In genomic region chr12:75491169-75491568, GRCh38 we compare ENCODE assay signal across 13 cellular contexts. TPM values are rescaled to one million over a fixed set of nuclear protein-coding genes. Genes with fewer than 3 reads are reported as not detected.
DNase-seq lines count a peak whose midpoint lies in the region; ATAC-seq, FAIRE-seq and TF ChIP-seq lines count a peak whose summit lies in the region.
"Had no signal": no experiment of that assay in that cellular context is flagged by ENCODE, and none has a peak within 500 bp of the region (broad histone marks: within the 10 kb centered on the region; RNA-seq: fewer than 3 reads in every experiment).

No MANE protein-coding gene starts in this region.

- no peaks in the 10 kb centered on the region for H3K27me3 ChIP-seq in CD4-positive, alpha-beta memory T cell (ENCODE audit: insufficient read depth, low read length)
- no peaks in the 10 kb centered on the region for H3K27me3 ChIP-seq in right lobe of liver

- TF ChIP-seq CTCF in 22Rv1 (IDR thresholded peaks at IDR 0.05) (no peak), activated B cell treated with CpG ODN at 0.5 μM for 24 hours (IDR thresholded peaks at IDR 0.05) (no peak), right lobe of liver (IDR thresholded peaks at IDR 0.05) (no peak)

- no peaks in the 10 kb centered on the region for H3K9me3 ChIP-seq in CD4-positive, alpha-beta memory T cell (ENCODE audit: control insufficient read depth in 1 of 2, low read length in 2 of 2)
- no peaks in the 10 kb centered on the region for H3K9me3 ChIP-seq in right lobe of liver
- H3K9me3 ChIP-seq: A549 had no signal

- H3K4me1 ChIP-seq in CD4-positive, alpha-beta memory T cell (ENCODE audit: insufficient read depth, low read length): peaks cover 44% of the 10 kb centered on the region
- peaks cover 0 to 8% (median 2%) of the 10 kb centered on the region in 4 donors for H3K4me1 ChIP-seq in right lobe of liver

- H3K36me3 Mint-ChIP-seq in CD4-positive, alpha-beta memory T cell: peaks cover 35 to 72% of the 10 kb centered on the region in 2 donors
- H3K36me3 Mint-ChIP-seq in activated B cell treated with CpG ODN at 0.5 μM for 24 hours (ENCODE audit: low read depth): peaks cover 67% of the 10 kb centered on the region
- H3K36me3 Mint-ChIP-seq in activated naive CD8-positive, alpha-beta T cell treated with anti-CD3 and anti-CD28 coated beads for 36 hours: peaks cover 22% of the 10 kb centered on the region

- intact Hi-C loops in CD4-positive, alpha-beta memory T cell (cut with micrococcal nuclease): loop anchor here (2.0 kb wide), 1 partner anchor 14 kb away; no protein-coding TSS in a partner anchor
- intact Hi-C loops in activated B cell treated with CpG ODN at 0.5 μM for 24 hours (cut with micrococcal nuclease): no loop called here
- intact Hi-C loops in right lobe of liver (cut with DNase I): no loop called here

- CTCF ChIA-PET in CD4-positive, alpha-beta memory T cell (lab: Charles Lee; ENCODE audit: partially characterized antibody): no interaction called here
- CTCF ChIA-PET in activated B cell treated with CpG ODN at 0.5 μM for 24 hours (lab: Charles Lee): no interaction called here

- H3K4me1 Mint-ChIP-seq in CD4-positive, alpha-beta memory T cell: peaks cover 38 to 76% (median 57%) of the 10 kb centered on the region in 4 donors
- peaks cover 48% of the 10 kb centered on the region for H3K4me1 Mint-ChIP-seq in activated B cell treated with CpG ODN at 0.5 μM for 24 hours
- peaks cover 34% of the 10 kb centered on the region for H3K4me1 Mint-ChIP-seq in activated naive CD8-positive, alpha-beta T cell treated with anti-CD3 and anti-CD28 coated beads for 36 hours

- DNase-seq in CD4-positive, alpha-beta memory T cell: no peak
- DNase-seq in activated B cell treated with CpG ODN at 0.5 μM for 24 hours (no peak), right lobe of liver (peak in 1 of 3 donors; percentile 61), GM19239 (ENCODE audit: insufficient read length, low spot score) (no peak)
- no peak for DNase-seq in activated naive CD4-positive, alpha-beta T cell (lab: John Stamatoyannopoulos, UW)
- no peak for DNase-seq in activated naive CD8-positive, alpha-beta T cell treated with anti-CD3 and anti-CD28 coated beads for 36 hours
- DNase-seq: DMS53, GF-D8, GM23248, H7 had no signal

- 62% methylated on average over 2 of the region's 2 CpGs for WGBS in right lobe of liver (ENCODE audit: insufficient coverage, low coverage, low lambda C conversion rate, missing lambda C conversion rate)

- H3K27ac ChIP-seq in 22Rv1: peak overlapping the region; percentile 74; the same call in 1 of the 2 replicates
- no peak overlapping the region for H3K27ac ChIP-seq in CD4-positive, alpha-beta memory T cell (ENCODE audit: low read depth, low read length)
- no peak overlapping the region for H3K27ac ChIP-seq in right lobe of liver
- H3K27ac ChIP-seq: A549, GM23248 had no signal

- no peak for ATAC-seq in activated B cell treated with CpG ODN at 0.5 μM for 24 hours (ENCODE audit: low read depth)
- ATAC-seq in right lobe of liver: peak; percentile 91 to 96 (median 94)
- ATAC-seq: A549 had no signal

- peak overlapping the region in 6 of 7 donors; percentile 2 to 74 (median 16) for H3K27ac Mint-ChIP-seq in CD4-positive, alpha-beta memory T cell
- H3K27ac Mint-ChIP-seq in activated B cell treated with CpG ODN at 0.5 μM for 24 hours: peak overlapping the region; percentile 63
- no peak overlapping the region for H3K27ac Mint-ChIP-seq in activated naive CD8-positive, alpha-beta T cell treated with anti-CD3 and anti-CD28 coated beads for 36 hours

- no peak overlapping the region for H3K4me3 Mint-ChIP-seq in CD4-positive, alpha-beta memory T cell
- no peak overlapping the region for H3K4me3 Mint-ChIP-seq in activated B cell treated with CpG ODN at 0.5 μM for 24 hours
- no peak overlapping the region for H3K4me3 Mint-ChIP-seq in activated naive CD8-positive, alpha-beta T cell treated with anti-CD3 and anti-CD28 coated beads for 36 hours

- H3K36me3 ChIP-seq in CD4-positive, alpha-beta memory T cell (ENCODE audit: insufficient read depth, low read length): peaks cover 32% of the 10 kb centered on the region
- H3K36me3 ChIP-seq in right lobe of liver: peaks cover 0 to 1% (median under 1%) of the 10 kb centered on the region in 4 donors

- POLR2A ChIA-PET in CD4-positive, alpha-beta memory T cell (lab: Charles Lee; ENCODE audit: partially characterized antibody): interaction anchor here (0.6 kb wide), 1 partner anchor 659 kb away, joined by 6 read pairs; no protein-coding TSS in a partner anchor
- POLR2A ChIA-PET in activated B cell treated with CpG ODN at 0.5 μM for 24 hours (lab: Charles Lee): no interaction called here

- no peak for FAIRE-seq in GM19239 (lab: Jason Lieb, UNC)
- FAIRE-seq: A549 had no signal

- H3K4me3 ChIP-seq in CD4-positive, alpha-beta memory T cell (ENCODE audit: low read length in 2 of 2): no peak overlapping the region
- H3K4me3 ChIP-seq in right lobe of liver: no peak overlapping the region
- H3K4me3 ChIP-seq: A549, GM23248 had no signal

- H3K9me3 Mint-ChIP-seq in CD4-positive, alpha-beta memory T cell: peaks cover 0 to 1% (median 0%) of the 10 kb centered on the region in 8 donors
- no peaks in the 10 kb centered on the region for H3K9me3 Mint-ChIP-seq in activated B cell treated with CpG ODN at 0.5 μM for 24 hours
- no peaks in the 10 kb centered on the region for H3K9me3 Mint-ChIP-seq in activated naive CD8-positive, alpha-beta T cell treated with anti-CD3 and anti-CD28 coated beads for 36 hours
- H3K9me3 Mint-ChIP-seq: IgD-negative memory B cell had no signal

- TF ChIP-seq POLR2A in right lobe of liver (IDR thresholded peaks at IDR 0.05): no peak

- no peaks in the 10 kb centered on the region for H3K27me3 Mint-ChIP-seq in CD4-positive, alpha-beta memory T cell
- no peaks in the 10 kb centered on the region for H3K27me3 Mint-ChIP-seq in activated B cell treated with CpG ODN at 0.5 μM for 24 hours
- no peaks in the 10 kb centered on the region for H3K27me3 Mint-ChIP-seq in activated naive CD8-positive, alpha-beta T cell treated with anti-CD3 and anti-CD28 coated beads for 36 hours
- H3K27me3 Mint-ChIP-seq: IgD-negative memory B cell had no signal

RNA-seq across cellular contexts. Expression of gene GLIPR1, which starts 10.6 kb away (rescaled TPM):
- total RNA-seq in CD4-positive, alpha-beta memory T cell: 10 to 100 TPM; 96.1 to 99.8 TPM
- 100 to 1,000 TPM; 159 to 222 TPM for polyA plus RNA-seq in CD4-positive, alpha-beta memory T cell
- total RNA-seq in activated B cell treated with CpG ODN at 0.5 μM for 24 hours (44.7 and 45.4 TPM in 2 replicates), right lobe of liver (10 to 100 TPM in 1 of 6 experiments, 1 to 10 TPM in 5; 3.4 to 16.2 (median 4.0) TPM)
- 10 to 100 TPM; 19.7 to 25.7 TPM for total RNA-seq in activated naive CD8-positive, alpha-beta T cell treated with anti-CD3 and anti-CD28 coated beads for 36 hours

RNA-seq across cellular contexts. Expression of gene KRR1, which starts 20.2 kb away (rescaled TPM):
- total RNA-seq in CD4-positive, alpha-beta memory T cell: 10 to 100 TPM; 60.7 to 65.0 TPM
- polyA plus RNA-seq in CD4-positive, alpha-beta memory T cell: 10 to 100 TPM; 51.2 to 66.1 TPM
- 75.0 and 85.1 TPM in 2 replicates for total RNA-seq in activated B cell treated with CpG ODN at 0.5 μM for 24 hours
- 10 to 100 TPM; 14.1 to 25.3 (median 20.3) TPM for total RNA-seq in right lobe of liver
- 100 to 1,000 TPM; 146 to 155 TPM for total RNA-seq in activated naive CD8-positive, alpha-beta T cell treated with anti-CD3 and anti-CD28 coated beads for 36 hours
